In the genomic region with DNA sequence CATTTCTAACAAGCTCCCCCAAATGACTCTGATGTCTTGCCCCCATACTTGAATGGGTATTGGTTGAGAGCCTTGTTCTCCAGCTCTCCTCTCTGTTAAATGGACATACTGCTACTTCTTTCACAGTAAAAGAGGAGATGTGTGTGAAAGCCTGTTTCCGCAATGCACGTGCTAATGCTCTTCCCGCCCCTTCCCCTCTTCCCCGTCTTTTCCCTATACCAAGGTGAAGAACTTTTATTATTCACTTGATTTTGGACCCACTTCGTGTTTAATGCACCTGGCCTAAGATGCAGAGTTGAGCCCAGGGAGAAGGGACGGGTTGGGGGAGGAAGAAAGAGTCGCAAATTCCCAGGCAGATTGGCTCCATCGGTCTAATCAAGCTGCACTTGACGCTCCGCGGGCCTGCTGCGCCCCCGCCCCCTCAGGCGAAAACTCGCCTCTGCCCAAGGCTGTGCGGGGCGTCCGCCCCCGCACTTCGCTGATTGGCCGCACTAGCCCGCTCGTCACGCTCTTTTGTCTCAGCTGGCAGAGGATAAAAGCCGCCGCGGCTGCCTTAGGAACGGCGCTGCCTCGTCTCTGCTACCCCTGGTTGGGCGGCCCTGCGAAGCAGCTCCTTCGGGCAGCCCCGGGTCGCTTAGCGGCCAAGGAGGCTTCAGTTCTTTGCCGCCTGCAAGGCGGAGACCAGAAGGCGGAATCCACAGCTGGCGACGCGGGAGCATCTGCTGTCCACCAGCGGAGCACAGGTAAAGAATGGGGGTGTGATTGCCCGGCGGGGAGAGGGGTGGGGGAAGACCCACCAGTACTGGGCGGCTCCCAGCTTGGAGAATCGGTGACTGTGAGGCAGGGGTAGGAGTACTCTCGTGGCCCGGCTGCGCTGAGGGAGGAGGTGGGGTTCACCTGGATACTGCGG, we compare ENCODE assay signal across 8 cellular contexts. TPM values are rescaled to one million over a fixed set of nuclear protein-coding genes. Genes with fewer than 3 reads are reported as not detected.
DNase-seq lines count a peak whose midpoint lies in the region; ATAC-seq, FAIRE-seq and TF ChIP-seq lines count a peak whose summit lies in the region.

ZCCHC12 (plus strand) TSS at position 562 of the 910 bp plus-strand sequence. CDS start 1,421 bp downstream, outside the sequence.

- 30% methylated on average over 51 of the region's 51 CpGs for WGBS in GM12878 (ENCODE audit: insufficient coverage, insufficient replicate concordance, low lambda C conversion rate, missing lambda C conversion rate)

- POLR2A ChIA-PET in GM12878 (lab: Charles Lee): no interaction called here

- H3K4me1 Mint-ChIP-seq in T-helper 1 cell treated with Interleukin-12 subunit alpha and Interleukin-12 subunit beta and Interleukin-4 antibody, amounts not matched to agents 30 μg/mL and 1 μg/mL, for 36 hours (ENCODE audit: low read depth): peaks cover 2% of the 10 kb centered on the region

- intact Hi-C loops in GM12878 (cut with micrococcal nuclease; ENCODE audit: unreplicated experiment): no loop called here

- H3K4me2 ChIP-seq in GM12878 (ENCODE audit: control insufficient read depth, insufficient read depth): no peak within 1 kb of the TSS

- no peak within 1 kb of the TSS for H3K27ac Mint-ChIP-seq in T-helper 1 cell treated with Interleukin-12 subunit alpha and Interleukin-12 subunit beta and Interleukin-4 antibody, amounts not matched to agents 30 μg/mL and 1 μg/mL, for 36 hours

- peaks cover 10% of the 10 kb centered on the region for H3K4me1 ChIP-seq in ES-I3 (ENCODE audit: insufficient read depth, low read length)
- no peaks in the 10 kb centered on the region for H3K4me1 ChIP-seq in GM12878 (ENCODE audit: control insufficient read depth, insufficient read depth, low read length)

- H3K36me3 ChIP-seq in ES-I3 (ENCODE audit: insufficient read depth, low read length): no peaks in the 10 kb centered on the region
- no peaks in the 10 kb centered on the region for H3K36me3 ChIP-seq in GM12878 (ENCODE audit: control insufficient read depth in 2 of 2, insufficient read depth in 2 of 2, low read length in 1 of 2)

- H3K9ac ChIP-seq in ES-I3 (ENCODE audit: low read depth, low read length) (peak within 1 kb of the TSS; percentile 31; the same call in 1 of the 2 replicates), GM12878 (ENCODE audit: control insufficient read depth, insufficient read depth, low read length) (no peak within 1 kb of the TSS)

- H3K4me3 Mint-ChIP-seq in T-helper 1 cell treated with Interleukin-12 subunit alpha and Interleukin-12 subunit beta and Interleukin-4 antibody, amounts not matched to agents 30 μg/mL and 1 μg/mL, for 36 hours: peak within 1 kb of the TSS; percentile 21

- H3K9me3 Mint-ChIP-seq in T-helper 1 cell treated with Interleukin-12 subunit alpha and Interleukin-12 subunit beta and Interleukin-4 antibody, amounts not matched to agents 30 μg/mL and 1 μg/mL, for 36 hours: no peaks in the 10 kb centered on the region

- no peak within 1 kb of the TSS for H2AFZ ChIP-seq in GM12878 (ENCODE audit: control insufficient read depth, low read depth, low read length)

- RAD21 ChIA-PET in GM12878 (lab: Charles Lee; ENCODE audit: unreplicated experiment): no interaction called here

- peak; percentile 87 for DNase-seq in KBM-7
- no peak for DNase-seq in GM12878 (ENCODE audit: low read depth, low spot score)
- DNase-seq in iPS-NIHi11 (ENCODE audit: low spot score): peak; percentile 89
- peak; percentile 19 for DNase-seq in stimulated activated CD4-positive, alpha-beta T cell treated with anti-CD3 and anti-CD28 coated beads, Interleukin-12 subunit alpha, Interleukin-12 subunit beta, amount 100 ng/mL, for 4 hours
- no peak for DNase-seq in HPDE6-E6E7 (ENCODE audit: extremely low spot score)

- peaks cover 2 to 6% of the 10 kb centered on the region in 2 experiments; a peak in 2 of 4 replicates for H3K27me3 ChIP-seq in GM12878 (replicated peaks in 1 of 2; ENCODE audit: control insufficient read depth in 2 of 2, insufficient read depth in 2 of 2, low read length in 1 of 2)

- no TSS peak for BruUV-seq in GM12878 (replicated peaks; lab: Mats Ljungman, UMichigan)

- TF ChIP-seq POLR2A in GM12878 (IDR thresholded peaks at IDR 0.05; ENCODE audit: low read depth, low read length): no peak

- H3K27me3 Mint-ChIP-seq in T-helper 1 cell treated with Interleukin-12 subunit alpha and Interleukin-12 subunit beta and Interleukin-4 antibody, amounts not matched to agents 30 μg/mL and 1 μg/mL, for 36 hours (ENCODE audit: low read depth): peaks cover 68% of the 10 kb centered on the region

- SMC1A ChIA-PET in GM12878 (lab: Charles Lee; ENCODE audit: uncharacterized antibody, unreplicated experiment): interaction anchor here (1.3 kb wide), 1 partner anchor 16 kb away, joined by 5 read pairs; no protein-coding TSS in a partner anchor

- H3K27ac ChIP-seq in GM12878 (ENCODE audit: control insufficient read depth, insufficient read depth): no peak within 1 kb of the TSS

- in situ Hi-C loops in KBM-7 (cut with MboI; ENCODE audit: low pct_unique_long_range_greater_than_20kb, low sequenced_read_pairs) (loop anchor here (25.0 kb wide), 2 partner anchors 211 to 361 kb away; no protein-coding TSS in a partner anchor), GM12878 (cut with MboI) (no loop called here)

- H3K9me3 ChIP-seq in ES-I3 (ENCODE audit: control insufficient read depth, insufficient read depth, low read length) (no peaks in the 10 kb centered on the region), GM12878 (replicated peaks; ENCODE audit: control insufficient read depth, insufficient read depth, low read length) (no peaks in the 10 kb centered on the region)

- H3K79me2 ChIP-seq in GM12878 (ENCODE audit: control insufficient read depth, insufficient read depth, low read length): no peaks in the 10 kb centered on the region

- no peak for TF ChIP-seq EP300 in GM12878 (IDR thresholded peaks at IDR 0.05; ENCODE audit: borderline replicate concordance in 1 of 2, control insufficient read depth in 1 of 2, low read depth in 2 of 2, low read length in 2 of 2)

- CTCF ChIA-PET in GM12878 (lab: Yijun Ruan, JAX): interaction anchor here (0.6 to 0.9 kb wide), 4 partner anchors 15 to 335 kb away, joined by 3 to 4 read pairs (median 3); no protein-coding TSS in a partner anchor

- no peaks in the 10 kb centered on the region for H4K20me1 ChIP-seq in GM12878 (ENCODE audit: control insufficient read depth, insufficient read depth)

- no peak for FAIRE-seq in GM12878 (lab: Jason Lieb, UNC)

- no peak for TF ChIP-seq RAD21 in GM12878 (IDR thresholded peaks at IDR 0.05; ENCODE audit: insufficient read depth, low read depth, low read length)

- ATAC-seq in GM12878: peak; percentile 76
- ATAC-seq in HG02970 (IDR thresholded peaks at IDR 0.05; ENCODE audit: low FRiP score, unreplicated experiment): no peak

- no peak within 1 kb of the TSS for H3K4me3 ChIP-seq in GM12878

- TF ChIP-seq CTCF in GM12878 (IDR thresholded peaks at IDR 0.05 in 2 of 3, conservative IDR thresholded peaks at IDR 0.05 in 1 of 3; ENCODE audit: control insufficient read depth in 2 of 3, extremely low read depth in 1 of 3, insufficient read depth in 1 of 3, low read depth in 3 of 3, low read length in 3 of 3): no peak

- no peaks in the 10 kb centered on the region for H3K36me3 Mint-ChIP-seq in T-helper 1 cell treated with Interleukin-12 subunit alpha and Interleukin-12 subunit beta and Interleukin-4 antibody, amounts not matched to agents 30 μg/mL and 1 μg/mL, for 36 hours (ENCODE audit: low read depth)

TF ChIP-seq in GM12878, 131 proteins besides CTCF, POLR2A, EP300 and RAD21:
- TF ChIP-seq SUZ12 (IDR thresholded peaks at IDR 0.05; ENCODE audit: unreplicated experiment): peak; percentile 12
- peak in 1 of 2 experiments; percentile 74; a peak in 2 of 3 replicates for TF ChIP-seq EGR1 (IDR thresholded peaks at IDR 0.05; ENCODE audit: borderline replicate concordance in 1 of 2, low read depth in 2 of 2, low read length in 2 of 2)
- no peak for TF ChIP-seq ETV6 (conservative IDR thresholded peaks at IDR 0.05 in 1 of 2, IDR thresholded peaks at IDR 0.05 in 1 of 2; ENCODE audit: borderline replicate concordance in 1 of 2, low read depth in 1 of 2)
- peak; percentile 35; the same call in 1 of the 2 replicates for TF ChIP-seq PKNOX1 (IDR thresholded peaks at IDR 0.05)
- no peak for TF ChIP-seq MTA2 (IDR thresholded peaks at IDR 0.05; ENCODE audit: low read depth)
- TF ChIP-seq RELA (IDR thresholded peaks at IDR 0.05; ENCODE audit: borderline replicate concordance, partially characterized antibody): no peak
TF ChIP-seq in GM12878: peak in this region for 3.

RNA-seq across cellular contexts. Expression of gene ZCCHC12, which starts in this region (rescaled TPM):
- not detected in 2 replicates for total RNA-seq in GM12878 (2013; cell fraction: nucleolus; rRNA removed)
- total RNA-seq in GM12878 (2014; rRNA removed) (not detected in 2 replicates), GM12878 (2014; rRNA removed; fragmentation: Illumina TruSeq; extraction: Trizol) (not detected in 2 replicates), GM12878 (2021) (not detected in 2 replicates)
- not detected for polyA plus RNA-seq in GM12878 (2011; ENCODE audit: low read depth)
- polyA plus RNA-seq in GM12878 (2011; rRNA removed) (0.04 TPM in 1 of 2 replicates, not detected in the other), GM12878 (2014; fragmentation: Illumina TruSeq; extraction: Trizol) (not detected in 2 replicates), GM12878 (2014; fragmentation: Nextera tagmentation; extraction: Ambion mirVana) (not detected), GM12878 (2014; rRNA removed) (not detected in 2 replicates), GM12878 (2016; fragmentation: Nextera tagmentation; extraction: Ambion mirVana) (not detected)
- polyA plus RNA-seq in GM12878 (2011; cell fraction: cytosol; rRNA removed): not detected in 2 replicates
- polyA plus RNA-seq in GM12878 (2011; cell fraction: nucleus; rRNA removed): not detected in 2 replicates
- not detected in 2 replicates for polyA plus RNA-seq in GM12878 (2012)
- polyA minus RNA-seq in GM12878 (2011; rRNA and poly(A)+ RNA removed): not detected in 2 replicates
- polyA minus RNA-seq in GM12878 (2011; cell fraction: cytosol; rRNA and poly(A)+ RNA removed): not detected in 2 replicates
- not detected in 2 replicates for polyA minus RNA-seq in GM12878 (2011; cell fraction: nucleus; rRNA and poly(A)+ RNA removed)

Comparison
In these comparisons a context has a peak if more than half of its experiments do, and no peak if none do; other contexts are left out.
1. Peak in ATAC-seq in GM12878; RNA of the gene not detected or under 1 TPM.
2. DNase-seq: peak in KBM-7 (single experiment), iPS-NIHi11 (single experiment) and stimulated activated CD4-positive, alpha-beta T cell treated with anti-CD3 and anti-CD28 coated beads, Interleukin-12 subunit alpha, Interleukin-12 subunit beta, amount 100 ng/mL, for 4 hours (single experiment); none in GM12878 (single experiment) and HPDE6-E6E7 (single experiment).